Comparison of ENCODE assay signal across 19 cellular contexts in genomic region chr6:137013031-137013430, GRCh38. TPM values are rescaled to one million over a fixed set of nuclear protein-coding genes. Genes with fewer than 3 reads are reported as not detected.
A peak's percentile ranks its signal among the peaks of the same experiment; 100 is the strongest.
DNase-seq lines count a peak whose midpoint lies in the region; ATAC-seq, FAIRE-seq and TF ChIP-seq lines count a peak whose summit lies in the region.
"Had no signal": no experiment of that assay in that cellular context is flagged by ENCODE, and none has a peak within 500 bp of the region (broad histone marks: within the 10 kb centered on the region; RNA-seq: fewer than 3 reads in every experiment).

No MANE protein-coding gene starts in this region.

- H3K4me3 Mint-ChIP-seq in astrocyte (ENCODE audit: unreplicated experiment) = no peak overlapping the region
- H3K4me3 Mint-ChIP-seq in CD4-positive, alpha-beta T cell = no peak overlapping the region
- H3K4me3 Mint-ChIP-seq: neural crest cell; stimulated activated naive CD8-positive, alpha-beta T cell treated with anti-CD3 and anti-CD28 coated beads, Interleukin-15, amount 100 ng/mL, for 72 hours; T-helper 17 cell; WTC11 had no signal

- FAIRE-seq in astrocyte (lab: Jason Lieb, UNC) = no peak

- H3K9ac ChIP-seq in astrocyte (ENCODE audit: low read length) = no peak overlapping the region

- H3K9me3 ChIP-seq in astrocyte (ENCODE audit: insufficient read depth, low read depth, low read length) = no peaks in the 10 kb centered on the region
- H3K9me3 ChIP-seq in CD4-positive, alpha-beta T cell (ENCODE audit: control insufficient read depth, low read length) = no peaks in the 10 kb centered on the region

- H3K27ac Mint-ChIP-seq in astrocyte (ENCODE audit: unreplicated experiment) = no peak overlapping the region
- no peak overlapping the region for H3K27ac Mint-ChIP-seq in CD4-positive, alpha-beta T cell
- H3K27ac Mint-ChIP-seq: stimulated activated naive CD8-positive, alpha-beta T cell treated with anti-CD3 and anti-CD28 coated beads, Interleukin-15, amount 100 ng/mL, for 72 hours; T-helper 17 cell; WTC11 had no signal

- no peak overlapping the region for H3K27ac ChIP-seq in astrocyte (ENCODE audit: low read depth, low read length)
- H3K27ac ChIP-seq in CD4-positive, alpha-beta T cell (ENCODE audit: low read depth, low read length) = no peak overlapping the region

- peaks cover 27% of the 10 kb centered on the region for H3K4me1 ChIP-seq in astrocyte (ENCODE audit: insufficient read depth, low read length)

- TF ChIP-seq CTCF in astrocyte (IDR thresholded peaks at IDR 0.05; ENCODE audit: insufficient read depth, low read depth, low read length) = no peak
- no peak for TF ChIP-seq CTCF in CD4-positive, alpha-beta T cell (IDR thresholded peaks at IDR 0.05)

- H3K4me1 Mint-ChIP-seq in astrocyte (ENCODE audit: low read depth, unreplicated experiment) = peaks cover 29% of the 10 kb centered on the region
- no peaks in the 10 kb centered on the region for H3K4me1 Mint-ChIP-seq in CD4-positive, alpha-beta T cell (ENCODE audit: low read depth)
- H3K4me1 Mint-ChIP-seq: neural crest cell; stimulated activated naive CD8-positive, alpha-beta T cell treated with anti-CD3 and anti-CD28 coated beads, Interleukin-15, amount 100 ng/mL, for 72 hours; T-helper 17 cell had no signal

- H3K4me3 ChIP-seq in astrocyte (ENCODE audit: insufficient read depth, low read depth, low read length) = no peak overlapping the region

- H4K20me1 ChIP-seq in astrocyte (ENCODE audit: insufficient read depth, low read length) = no peaks in the 10 kb centered on the region

- no peak overlapping the region for H2AFZ ChIP-seq in astrocyte (ENCODE audit: low read depth, low read length)

- CTCF ChIA-PET in CD4-positive, alpha-beta T cell (lab: Charles Lee) = interaction anchor here (1.4 kb wide), 1 partner anchor 18 kb away, joined by 3 read pairs; no protein-coding TSS in a partner anchor

- no peaks in the 10 kb centered on the region for H3K79me2 ChIP-seq in astrocyte (ENCODE audit: insufficient read depth, low read length)

- H3K9me3 Mint-ChIP-seq in astrocyte (ENCODE audit: unreplicated experiment) = no peaks in the 10 kb centered on the region
- H3K9me3 Mint-ChIP-seq in CD4-positive, alpha-beta T cell = no peaks in the 10 kb centered on the region
- H3K9me3 Mint-ChIP-seq: stimulated activated naive CD8-positive, alpha-beta T cell treated with anti-CD3 and anti-CD28 coated beads, Interleukin-15, amount 100 ng/mL, for 72 hours; WTC11 had no signal

- intact Hi-C loops in left ventricle myocardium superior (cut with micrococcal nuclease) = no loop called here
- intact Hi-C loops in CD4-positive, alpha-beta T cell (cut with DNase I, micrococcal nuclease) = no loop called here

- H3K36me3 Mint-ChIP-seq in astrocyte (ENCODE audit: low read depth, unreplicated experiment) = no peaks in the 10 kb centered on the region
- no peaks in the 10 kb centered on the region for H3K36me3 Mint-ChIP-seq in CD4-positive, alpha-beta T cell (ENCODE audit: low read depth)
- H3K36me3 Mint-ChIP-seq: WTC11 had no signal

- peaks cover 3% of the 10 kb centered on the region for H3K27me3 ChIP-seq in astrocyte (ENCODE audit: insufficient read depth, low read length)
- peaks cover 46% of the 10 kb centered on the region for H3K27me3 ChIP-seq in CD4-positive, alpha-beta T cell (ENCODE audit: control insufficient read depth, insufficient read depth, low read length)

- ATAC-seq in left ventricle myocardium superior (no peak), GM21717 (IDR thresholded peaks at IDR 0.05; ENCODE audit: unreplicated experiment) (no peak)
- no peak for ATAC-seq in CD4-positive, alpha-beta T cell (ENCODE audit: poor library complexity)
- ATAC-seq: stimulated activated naive CD8-positive, alpha-beta T cell treated with anti-CD3 and anti-CD28 coated beads, Interleukin-15, amount 100 ng/mL, for 72 hours; T-helper 17 cell had no signal

- POLR2A ChIA-PET in CD4-positive, alpha-beta T cell (lab: Charles Lee) = no interaction called here

- DNase-seq in AG08395 (ENCODE audit: low spot score) (peak; percentile 67), HCEC 1CT (peak; percentile 12), astrocyte (ENCODE audit: low read depth) (peak; percentile 88), glomerular visceral epithelial cell (ENCODE audit: extremely low spot score) (peak; percentile 24), left ventricle myocardium superior (no peak), NCI-H1930 (lab: John Stamatoyannopoulos, UW) (no peak)
- DNase-seq in CD4-positive, alpha-beta T cell = no peak
- DNase-seq: ACHN; activated CD8-positive, alpha-beta memory T cell treated with anti-CD3 and anti-CD28 coated beads for 24 hours; glutamatergic neuron; mesendoderm; NCI-H1092; NCI-H2171 treated with DMSO at 0.1 percent for 48 hours; stimulated activated naive CD8-positive, alpha-beta T cell treated with anti-CD3 and anti-CD28 coated beads, Interleukin-15, amount 100 ng/mL, for 72 hours; T-helper 17 cell had no signal

- H3K27me3 Mint-ChIP-seq in astrocyte (ENCODE audit: low read depth, unreplicated experiment) = peaks cover 2% of the 10 kb centered on the region
- peaks cover 70% of the 10 kb centered on the region for H3K27me3 Mint-ChIP-seq in CD4-positive, alpha-beta T cell

- no peak overlapping the region for H3K4me2 ChIP-seq in astrocyte (ENCODE audit: low read length)

- H3K36me3 ChIP-seq in astrocyte (ENCODE audit: insufficient read depth, low read length) = no peaks in the 10 kb centered on the region

RNA-seq across cellular contexts. Expression of gene IL20RA, which starts 31.7 kb away (rescaled TPM):
- total RNA-seq in astrocyte = 0.07 and 0.17 TPM in 2 replicates
- total RNA-seq in left ventricle myocardium superior = 7.2 TPM
- total RNA-seq in CD4-positive, alpha-beta T cell = not detected
- total RNA-seq: neural crest cell, renal cortical epithelial cell, T-helper 17 cell had no signal

Comparison
In these comparisons a context has a peak if more than half of its experiments do, and no peak if none do; other contexts are left out.
1. DNase-seq: peak in AG08395 (single experiment), HCEC 1CT (single experiment), astrocyte (single experiment) and glomerular visceral epithelial cell (single experiment); none in left ventricle myocardium superior (single experiment), NCI-H1930 (0 of 2) and CD4-positive, alpha-beta T cell (0 of 10).